ENCODE assay signal across 15 cellular contexts in genomic region chrX:22800806-22801205, GRCh38.
A peak's percentile ranks its signal among the peaks of the same experiment; 100 is the strongest.
DNase-seq lines count a peak whose midpoint lies in the region; ATAC-seq and TF ChIP-seq lines count a peak whose summit lies in the region.
"Had no signal": no experiment of that assay in that cellular context is flagged by ENCODE, and none has a peak within 500 bp of the region (broad histone marks: within the 10 kb centered on the region; RNA-seq: fewer than 3 reads in every experiment).

No MANE protein-coding gene starts in this region.

- in situ Hi-C loops in ACHN (cut with HindIII; ENCODE audit: low pct_ligation_motif_present, low pct_unique_long_range_greater_than_20kb, low sequenced_read_pairs) = no loop called here

- ATAC-seq in SK-N-SH treated with all-trans-retinoic acid at 6 μM for 48 hours (peak; percentile 36; the same call in 2 of the 3 replicates), GM21447 (IDR thresholded peaks at IDR 0.05; ENCODE audit: unreplicated experiment) (no peak)
- no peak for ATAC-seq in stimulated activated memory B cell treated with anti-CD40 and anti-IgM and Interleukin-4, amounts not matched to agents 10 μg/mL and 1 μg/mL and 100 μg/mL, for 72 hours
- no peak for ATAC-seq in activated naive CD4-positive, alpha-beta T cell treated with anti-CD3 and anti-CD28 coated beads, Interleukin-2, amount 50 U/mL, for 72 hours
- ATAC-seq: activated CD4-positive, CD25-positive, alpha-beta regulatory T cell treated with anti-CD3 and anti-CD28 coated beads, Interleukin-2, amount 50 U/mL, for 24 hours; HepG2 had no signal

- H3K27ac Mint-ChIP-seq in stimulated activated memory B cell treated with anti-CD40 and anti-IgM and Interleukin-4, amounts not matched to agents 10 μg/mL and 1 μg/mL and 100 μg/mL, for 72 hours = no peak overlapping the region
- no peak overlapping the region for H3K27ac Mint-ChIP-seq in activated naive CD4-positive, alpha-beta T cell treated with anti-CD3 and anti-CD28 coated beads, Interleukin-2, amount 50 U/mL, for 72 hours

- no peaks in the 10 kb centered on the region for H3K36me3 Mint-ChIP-seq in stimulated activated memory B cell treated with anti-CD40 and anti-IgM and Interleukin-4, amounts not matched to agents 10 μg/mL and 1 μg/mL and 100 μg/mL, for 72 hours
- no peaks in the 10 kb centered on the region for H3K36me3 Mint-ChIP-seq in activated naive CD4-positive, alpha-beta T cell treated with anti-CD3 and anti-CD28 coated beads, Interleukin-2, amount 50 U/mL, for 72 hours

- DNase-seq in ACHN = peak; percentile 13
- DNase-seq in HT1080 (ENCODE audit: low read depth) = peak; percentile 30
- DNase-seq in foreskin melanocyte = peak; percentile 55
- no peak for DNase-seq in NCI-H446 (lab: John Stamatoyannopoulos, UW)
- DNase-seq in activated naive CD4-positive, alpha-beta T cell treated with anti-CD3 and anti-CD28 coated beads, Interleukin-2, amount 50 U/mL, for 72 hours (ENCODE audit: low spot score in 2 of 2) = no peak
- DNase-seq: activated T-cell treated with anti-CD3 and anti-CD28 coated beads for 4 hours, Calu3, NCI-H1048, stomach, T-helper 1 cell had no signal

- H3K4me3 Mint-ChIP-seq in stimulated activated memory B cell treated with anti-CD40 and anti-IgM and Interleukin-4, amounts not matched to agents 10 μg/mL and 1 μg/mL and 100 μg/mL, for 72 hours = no peak overlapping the region

- no peaks in the 10 kb centered on the region for H3K27me3 Mint-ChIP-seq in stimulated activated memory B cell treated with anti-CD40 and anti-IgM and Interleukin-4, amounts not matched to agents 10 μg/mL and 1 μg/mL and 100 μg/mL, for 72 hours

- H3K9me3 Mint-ChIP-seq in stimulated activated memory B cell treated with anti-CD40 and anti-IgM and Interleukin-4, amounts not matched to agents 10 μg/mL and 1 μg/mL and 100 μg/mL, for 72 hours = no peaks in the 10 kb centered on the region
- no peaks in the 10 kb centered on the region for H3K9me3 Mint-ChIP-seq in activated naive CD4-positive, alpha-beta T cell treated with anti-CD3 and anti-CD28 coated beads, Interleukin-2, amount 50 U/mL, for 72 hours

- no peaks in the 10 kb centered on the region for H3K4me1 Mint-ChIP-seq in stimulated activated memory B cell treated with anti-CD40 and anti-IgM and Interleukin-4, amounts not matched to agents 10 μg/mL and 1 μg/mL and 100 μg/mL, for 72 hours

TF ChIP-seq in SK-N-SH treated with all-trans-retinoic acid at 6 μM for 48 hours, 23 proteins besides CTCF, POLR2A, EP300 and RAD21:
- no peak for TF ChIP-seq ZC3H10 (CRISPR knock-in tag; IDR thresholded peaks at IDR 0.05)
- TF ChIP-seq SNAI2 (CRISPR knock-in tag; IDR thresholded peaks at IDR 0.05) = no peak
- TF ChIP-seq, protein P1, sequence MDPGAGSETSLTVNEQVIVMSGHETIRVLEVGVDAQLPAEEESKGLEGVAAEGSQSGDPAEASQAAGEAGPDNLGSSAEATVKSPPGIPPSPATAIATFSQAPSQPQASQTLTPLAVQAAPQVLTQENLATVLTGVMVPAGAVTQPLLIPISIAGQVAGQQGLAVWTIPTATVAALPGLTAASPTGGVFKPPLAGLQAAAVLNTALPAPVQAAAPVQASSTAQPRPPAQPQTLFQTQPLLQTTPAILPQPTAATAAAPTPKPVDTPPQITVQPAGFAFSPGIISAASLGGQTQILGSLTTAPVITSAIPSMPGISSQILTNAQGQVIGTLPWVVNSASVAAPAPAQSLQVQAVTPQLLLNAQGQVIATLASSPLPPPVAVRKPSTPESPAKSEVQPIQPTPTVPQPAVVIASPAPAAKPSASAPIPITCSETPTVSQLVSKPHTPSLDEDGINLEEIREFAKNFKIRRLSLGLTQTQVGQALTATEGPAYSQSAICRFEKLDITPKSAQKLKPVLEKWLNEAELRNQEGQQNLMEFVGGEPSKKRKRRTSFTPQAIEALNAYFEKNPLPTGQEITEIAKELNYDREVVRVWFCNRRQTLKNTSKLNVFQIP (CRISPR knock-in tag; IDR thresholded peaks at IDR 0.05; ENCODE audit: borderline replicate concordance, low read depth) = no peak
- TF ChIP-seq ESRRG (CRISPR knock-in tag; IDR thresholded peaks at IDR 0.05) = no peak
- no peak for TF ChIP-seq TCF4 (CRISPR knock-in tag; IDR thresholded peaks at IDR 0.05; ENCODE audit: borderline replicate concordance)
- no peak for TF ChIP-seq OSR1 (CRISPR knock-in tag; IDR thresholded peaks at IDR 0.05)
- no peak for TF ChIP-seq ZNF70 (CRISPR knock-in tag; IDR thresholded peaks at IDR 0.05)
- TF ChIP-seq ZNF8 (CRISPR knock-in tag; IDR thresholded peaks at IDR 0.05) = no peak
- no peak for TF ChIP-seq ZNF565 (CRISPR knock-in tag; conservative IDR thresholded peaks at IDR 0.05; ENCODE audit: low read depth)
- TF ChIP-seq, protein P2, sequence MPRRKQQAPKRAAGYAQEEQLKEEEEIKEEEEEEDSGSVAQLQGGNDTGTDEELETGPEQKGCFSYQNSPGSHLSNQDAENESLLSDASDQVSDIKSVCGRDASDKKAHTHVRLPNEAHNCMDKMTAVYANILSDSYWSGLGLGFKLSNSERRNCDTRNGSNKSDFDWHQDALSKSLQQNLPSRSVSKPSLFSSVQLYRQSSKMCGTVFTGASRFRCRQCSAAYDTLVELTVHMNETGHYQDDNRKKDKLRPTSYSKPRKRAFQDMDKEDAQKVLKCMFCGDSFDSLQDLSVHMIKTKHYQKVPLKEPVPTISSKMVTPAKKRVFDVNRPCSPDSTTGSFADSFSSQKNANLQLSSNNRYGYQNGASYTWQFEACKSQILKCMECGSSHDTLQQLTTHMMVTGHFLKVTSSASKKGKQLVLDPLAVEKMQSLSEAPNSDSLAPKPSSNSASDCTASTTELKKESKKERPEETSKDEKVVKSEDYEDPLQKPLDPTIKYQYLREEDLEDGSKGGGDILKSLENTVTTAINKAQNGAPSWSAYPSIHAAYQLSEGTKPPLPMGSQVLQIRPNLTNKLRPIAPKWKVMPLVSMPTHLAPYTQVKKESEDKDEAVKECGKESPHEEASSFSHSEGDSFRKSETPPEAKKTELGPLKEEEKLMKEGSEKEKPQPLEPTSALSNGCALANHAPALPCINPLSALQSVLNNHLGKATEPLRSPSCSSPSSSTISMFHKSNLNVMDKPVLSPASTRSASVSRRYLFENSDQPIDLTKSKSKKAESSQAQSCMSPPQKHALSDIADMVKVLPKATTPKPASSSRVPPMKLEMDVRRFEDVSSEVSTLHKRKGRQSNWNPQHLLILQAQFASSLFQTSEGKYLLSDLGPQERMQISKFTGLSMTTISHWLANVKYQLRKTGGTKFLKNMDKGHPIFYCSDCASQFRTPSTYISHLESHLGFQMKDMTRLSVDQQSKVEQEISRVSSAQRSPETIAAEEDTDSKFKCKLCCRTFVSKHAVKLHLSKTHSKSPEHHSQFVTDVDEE (CRISPR knock-in tag; IDR thresholded peaks at IDR 0.05) = no peak
- no peak for TF ChIP-seq GLIS3 (CRISPR knock-in tag; IDR thresholded peaks at IDR 0.05)
- no peak for TF ChIP-seq ZFP3 (CRISPR knock-in tag; IDR thresholded peaks at IDR 0.05)
- TF ChIP-seq, protein P3, sequence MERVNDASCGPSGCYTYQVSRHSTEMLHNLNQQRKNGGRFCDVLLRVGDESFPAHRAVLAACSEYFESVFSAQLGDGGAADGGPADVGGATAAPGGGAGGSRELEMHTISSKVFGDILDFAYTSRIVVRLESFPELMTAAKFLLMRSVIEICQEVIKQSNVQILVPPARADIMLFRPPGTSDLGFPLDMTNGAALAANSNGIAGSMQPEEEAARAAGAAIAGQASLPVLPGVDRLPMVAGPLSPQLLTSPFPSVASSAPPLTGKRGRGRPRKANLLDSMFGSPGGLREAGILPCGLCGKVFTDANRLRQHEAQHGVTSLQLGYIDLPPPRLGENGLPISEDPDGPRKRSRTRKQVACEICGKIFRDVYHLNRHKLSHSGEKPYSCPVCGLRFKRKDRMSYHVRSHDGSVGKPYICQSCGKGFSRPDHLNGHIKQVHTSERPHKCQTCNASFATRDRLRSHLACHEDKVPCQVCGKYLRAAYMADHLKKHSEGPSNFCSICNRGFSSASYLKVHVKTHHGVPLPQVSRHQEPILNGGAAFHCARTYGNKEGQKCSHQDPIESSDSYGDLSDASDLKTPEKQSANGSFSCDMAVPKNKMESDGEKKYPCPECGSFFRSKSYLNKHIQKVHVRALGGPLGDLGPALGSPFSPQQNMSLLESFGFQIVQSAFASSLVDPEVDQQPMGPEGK (CRISPR knock-in tag; IDR thresholded peaks at IDR 0.05; ENCODE audit: borderline replicate concordance) = no peak
- no peak for TF ChIP-seq TOX (CRISPR knock-in tag; IDR thresholded peaks at IDR 0.05; ENCODE audit: borderline replicate concordance)
- TF ChIP-seq RARB (CRISPR knock-in tag; IDR thresholded peaks at IDR 0.05) = no peak
- no peak for TF ChIP-seq PPARA (CRISPR knock-in tag; IDR thresholded peaks at IDR 0.05; ENCODE audit: borderline replicate concordance)
- TF ChIP-seq CREB5 (CRISPR knock-in tag; IDR thresholded peaks at IDR 0.05; ENCODE audit: low read depth) = no peak
- TF ChIP-seq BACH2 (CRISPR knock-in tag; IDR thresholded peaks at IDR 0.05; ENCODE audit: borderline replicate concordance) = no peak
- no peak for TF ChIP-seq CSDC2 (CRISPR knock-in tag; IDR thresholded peaks at IDR 0.05)
- no peak for TF ChIP-seq CSRNP3 (CRISPR knock-in tag; IDR thresholded peaks at IDR 0.05)

Comparison
In these comparisons a context has a peak if more than half of its experiments do, and no peak if none do; other contexts are left out.
1. DNase-seq: peak in ACHN (single experiment), HT1080 (single experiment) and foreskin melanocyte (single experiment); none in NCI-H446 (0 of 2) and activated naive CD4-positive, alpha-beta T cell treated with anti-CD3 and anti-CD28 coated beads, Interleukin-2, amount 50 U/mL, for 72 hours (0 of 2).